Comparison of ENCODE assay signal across 8 cellular contexts in genomic region chr16:67666538-67667433, GRCh38. TPM values are rescaled to one million over a fixed set of nuclear protein-coding genes. Genes with fewer than 3 reads are reported as not detected.
DNase-seq lines count a peak whose midpoint lies in the region; ATAC-seq and TF ChIP-seq lines count a peak whose summit lies in the region.

Gene C16orf86 (plus strand): TSS chr16:67666814. CDS start chr16:67666971, 157 bp downstream.
Gene ENKD1 (minus strand): TSS chr16:67666750. CDS start chr16:67666442, 308 bp downstream.

- H3K9ac ChIP-seq in Loucy (ENCODE audit: low read depth, low read length, poor library complexity, severe bottlenecking): peak within 1 kb of the TSS; percentile 65

- H2AFZ ChIP-seq in Loucy (ENCODE audit: low read length): peak within 1 kb of the TSS; percentile 85; the same call in 1 of the 2 replicates

- H3K27ac Mint-ChIP-seq in T-helper 17 cell: peak within 1 kb of the TSS; percentile 74

- H3K4me3 Mint-ChIP-seq in T-helper 17 cell: peak within 1 kb of the TSS; percentile 93

- no peaks in the 10 kb centered on the region for H3F3A ChIP-seq in Loucy (ENCODE audit: low read depth)

- H3K79me2 ChIP-seq in Loucy (ENCODE audit: insufficient read depth, low read length): no peaks in the 10 kb centered on the region

- intact Hi-C loops in right cardiac atrium (cut with DNase I): loop anchor here (2.0 to 10.0 kb wide), 4 partner anchors 102 to 146 kb away; partner anchors contain the start of genes CTCF (in 3 of the 4) and RIPOR1 (in 1 of the 4)

- H3K27me3 ChIP-seq in Loucy (ENCODE audit: insufficient read depth, low read length, poor library complexity, severe bottlenecking): no peaks in the 10 kb centered on the region
- no peaks in the 10 kb centered on the region for H3K27me3 ChIP-seq in right cardiac atrium (ENCODE audit: control insufficient read depth, insufficient read depth)

- no peaks in the 10 kb centered on the region for H3K9me3 ChIP-seq in Loucy (ENCODE audit: insufficient read depth, low read depth, low read length)
- no peaks in the 10 kb centered on the region for H3K9me3 ChIP-seq in T-helper 17 cell (ENCODE audit: control insufficient read depth, low read length, poor library complexity, severe bottlenecking)
- no peaks in the 10 kb centered on the region for H3K9me3 ChIP-seq in right cardiac atrium (ENCODE audit: control insufficient read depth, low read length)

- H3K27ac ChIP-seq in right cardiac atrium (ENCODE audit: low read length) (peak within 1 kb of the TSS; percentile 75), urinary bladder (ENCODE audit: low read depth) (peak within 1 kb of the TSS; percentile 65)

- ATAC-seq in GM21717 (IDR thresholded peaks at IDR 0.05; ENCODE audit: unreplicated experiment) (peak; percentile 60), T-helper 17 cell (peak; percentile 78), right cardiac atrium (peak; percentile 77 to 80)

- H3K36me3 ChIP-seq in Loucy (ENCODE audit: insufficient read depth, low read length): no peaks in the 10 kb centered on the region
- H3K36me3 ChIP-seq in urinary bladder (ENCODE audit: insufficient read depth): no peaks in the 10 kb centered on the region

- H3K4me1 ChIP-seq in Loucy (ENCODE audit: insufficient read depth, low read length, poor library complexity, severe bottlenecking) (peaks cover 18% of the 10 kb centered on the region), right cardiac atrium (ENCODE audit: control insufficient read depth, insufficient read depth, low read length) (peaks cover 5% of the 10 kb centered on the region), urinary bladder (ENCODE audit: insufficient read depth) (no peaks in the 10 kb centered on the region)

- H3K9me2 ChIP-seq in Loucy (replicated peaks; ENCODE audit: low read depth, low read length): no peaks in the 10 kb centered on the region

- WGBS in right cardiac atrium: 4% methylated on average over 77 of the region's 77 CpGs
- WGBS in urinary bladder: 4% methylated on average over 77 of the region's 77 CpGs

- H4K20me1 ChIP-seq in Loucy (ENCODE audit: insufficient read depth, low read length, poor library complexity, severe bottlenecking): no peaks in the 10 kb centered on the region

- H3K4me3 ChIP-seq in Loucy (ENCODE audit: low read length, poor library complexity, severe bottlenecking) (peak within 1 kb of the TSS; percentile 75), right cardiac atrium (ENCODE audit: low read length) (peak within 1 kb of the TSS; percentile 77), urinary bladder (ENCODE audit: low read depth, low read length) (peak within 1 kb of the TSS; percentile 78)

- peaks cover 21% of the 10 kb centered on the region for H3K4me1 Mint-ChIP-seq in T-helper 17 cell

- no peaks in the 10 kb centered on the region for H3K27me3 Mint-ChIP-seq in T-helper 17 cell

- H3K36me3 Mint-ChIP-seq in T-helper 17 cell (ENCODE audit: low read depth): no peaks in the 10 kb centered on the region

- peak within 1 kb of the TSS; percentile 79 for H3K4me2 ChIP-seq in Loucy (ENCODE audit: low read depth, low read length, poor library complexity, severe bottlenecking)

- DNase-seq in DMS 273 treated with DMSO at 0.1 percent for 48 hours (lab: John Stamatoyannopoulos, UW): peak; percentile 44
- peak; percentile 74 to 79 (median 74) for DNase-seq in T-helper 17 cell
- peak in 52 of 56 donors; percentile 9 to 86 (median 59) for DNase-seq in amygdala (lab: John Stamatoyannopoulos, UW)
- DNase-seq in right cardiac atrium: peak; percentile 90 to 95 (median 95)
- DNase-seq in putamen (ENCODE audit: low spot score): peak; percentile 82

- TF ChIP-seq CTCF in Loucy (conservative IDR thresholded peaks at IDR 0.05; ENCODE audit: low read length): no peak

RNA-seq across cellular contexts. Expression of gene C16orf86, which starts in this region (rescaled TPM):
- total RNA-seq in T-helper 17 cell (1 to 10 TPM; 2.9 to 5.1 TPM), right cardiac atrium (1 to 10 TPM; 3.9 to 6.2 (median 4.9) TPM), urinary bladder (1.2 TPM)
- polyA plus RNA-seq in right cardiac atrium (6.0 TPM), urinary bladder (9.9 TPM)

RNA-seq across cellular contexts. Expression of gene ENKD1, which starts in this region (rescaled TPM):
- 1 to 10 TPM; 6.1 to 6.8 TPM for total RNA-seq in T-helper 17 cell
- total RNA-seq in right cardiac atrium: 10 to 100 TPM in 2 of 4 donors, 1 to 10 TPM in 2; 8.6 to 11.1 (median 9.5) TPM
- polyA plus RNA-seq in right cardiac atrium: 12.9 TPM
- 10.3 TPM for total RNA-seq in urinary bladder
- 39.5 TPM for polyA plus RNA-seq in urinary bladder

Comparison
In these comparisons a context has a peak if more than half of its experiments do, and no peak if none do; other contexts are left out.
1. Peak in every context shown above with its lines: DNase-seq, ATAC-seq, H3K4me3 ChIP-seq and H3K27ac ChIP-seq.
2. DNase-seq: peak in every context shown above with its lines; median percentile 95 in right cardiac atrium; 82 in putamen; 74 in T-helper 17 cell; 59 in amygdala; 44 in DMS 273 treated with DMSO at 0.1 percent for 48 hours.